20 cellular contexts compared by ENCODE assay signal in the genomic region with DNA sequence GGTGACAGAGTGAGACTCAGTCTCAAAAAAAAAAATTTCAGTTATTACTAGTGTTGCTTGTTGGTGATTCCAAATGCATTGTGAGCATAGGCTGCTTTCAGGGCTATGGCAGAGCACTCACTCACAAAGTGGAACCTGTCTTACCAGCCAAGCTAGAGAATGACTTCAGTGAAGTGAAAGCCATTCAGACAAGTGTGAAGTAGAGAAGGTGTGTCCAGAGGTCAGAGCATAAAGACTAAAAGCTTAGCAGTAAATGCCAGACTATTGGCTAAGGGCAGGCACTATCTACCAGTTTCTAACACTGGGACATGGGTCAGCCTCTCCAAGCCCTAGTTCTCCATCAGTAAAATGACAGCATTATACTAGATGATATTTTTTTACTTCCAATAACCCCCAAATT. TPM values are rescaled to one million over a fixed set of nuclear protein-coding genes. Genes with fewer than 3 reads are reported as not detected.
"Had no signal": no experiment of that assay in that cellular context is flagged by ENCODE, and none has a peak within 500 bp of the region (broad histone marks: within the 10 kb centered on the region; RNA-seq: fewer than 3 reads in every experiment).

No MANE protein-coding gene starts in this region.

- DNase-seq: activated CD4-positive, alpha-beta memory T cell treated with anti-CD3 and anti-CD28 coated beads, Interleukin-2, amount 10 ng/mL, durations not matched to agents 7 days and 5 days; activated CD4-positive, alpha-beta T cell treated with anti-CD3 and anti-CD28 coated beads for 36 hours; activated effector memory CD4-positive, alpha-beta T cell treated with Interleukin-2 at 50 U/mL for 16 hours; activated naive CD4-positive, alpha-beta T cell treated with anti-CD3 and anti-CD28 coated beads, Interleukin-2, amount 50 U/mL, for 16 hours; activated T-cell treated with anti-CD3 and anti-CD28 coated beads, Interleukin-2, amount 50 U/mL, for 24 hours; adrenal gland; caudate nucleus; foreskin melanocyte; immature natural killer cell; left cardiac atrium; nucleus accumbens; posterior cingulate gyrus; retina; stimulated activated CD4-positive, alpha-beta T cell treated with anti-CD3 and anti-CD28 coated beads, Interleukin-15, amount 100 ng/mL, for 24 hours; stimulated activated CD4-positive, alpha-beta T cell treated with anti-CD3 and anti-CD28 coated beads, Interleukin-4, amount 100 ng/mL, for 1 hour; stimulated activated naive B cell treated with anti-CD40 and anti-IgM and Interleukin-4, amounts not matched to agents 10 μg/mL and 1 μg/mL and 100 μg/mL, for 72 hours; T-helper 17 cell; tibial artery had no signal

- H3K27me3 ChIP-seq: adrenal gland, tibial artery had no signal

- H3K27ac ChIP-seq: adrenal gland, tibial artery had no signal

- H3K9me3 ChIP-seq: adrenal gland, tibial artery had no signal

- H3K36me3 ChIP-seq: adrenal gland, tibial artery had no signal

- H3K4me3 ChIP-seq: adrenal gland, tibial artery had no signal

- FAIRE-seq: colon had no signal

- ATAC-seq: activated CD4-positive, alpha-beta T cell treated with anti-CD3 and anti-CD28 coated beads for 36 hours; natural killer cell treated with Interleukin-12 subunit alpha and Interleukin-12 subunit beta and Interleukin-15 and Interleukin-18, amount 100 ng/mL, for 72 hours; stimulated activated naive B cell treated with anti-CD40 and anti-IgM and Interleukin-4, amounts not matched to agents 10 μg/mL and 1 μg/mL and 100 μg/mL, for 72 hours; T-helper 17 cell had no signal

RNA-seq across cellular contexts. Expression of a gene that starts 12.7 kb away (rescaled TPM):
- total RNA-seq: T-helper 17 cell had no signal
